Comparison of ENCODE assay signal across 19 cellular contexts in the genomic region with DNA sequence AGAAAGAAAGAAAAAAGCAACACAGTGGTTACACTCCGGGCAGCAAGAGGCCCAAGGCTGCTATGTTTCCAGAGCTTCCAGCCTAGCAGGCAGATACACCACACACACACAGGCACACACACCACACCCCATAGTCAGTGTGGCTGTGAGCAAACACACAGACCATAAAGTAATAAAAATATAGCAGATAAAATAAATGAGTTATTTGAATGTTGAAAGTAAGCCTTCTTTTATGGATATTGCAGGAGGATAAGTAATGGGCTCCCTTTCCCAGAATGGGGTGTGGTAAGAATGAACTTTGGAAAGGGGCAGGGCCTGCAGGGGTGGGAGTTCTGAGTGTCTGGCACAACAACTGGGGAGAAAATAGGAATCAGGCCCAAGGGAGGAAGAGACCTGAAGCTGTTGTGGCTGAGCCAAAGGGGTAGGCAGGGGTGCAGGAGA. TPM values are rescaled to one million over a fixed set of nuclear protein-coding genes. Genes with fewer than 3 reads are reported as not detected.
DNase-seq lines count a peak whose midpoint lies in the region; ATAC-seq and TF ChIP-seq lines count a peak whose summit lies in the region.
"Had no signal": no experiment of that assay in that cellular context is flagged by ENCODE, and none has a peak within 500 bp of the region (broad histone marks: within the 10 kb centered on the region; RNA-seq: fewer than 3 reads in every experiment).

No MANE protein-coding gene starts in this region.

- DNase-seq in GM03348 (ENCODE audit: low spot score) (peak; percentile 58), RWPE2 (ENCODE audit: low spot score) (no peak), left colon (peak; percentile 74 to 86), ACHN (no peak), cerebellar cortex (ENCODE audit: low spot score) (no peak), HPDE6-E6E7 (ENCODE audit: extremely low spot score) (no peak)
- DNase-seq: activated CD4-positive, CD25-positive, alpha-beta regulatory T cell treated with anti-CD3 and anti-CD28 coated beads, Interleukin-2, amount 50 U/mL, for 72 hours; left ventricle myocardium superior; NCI-H1105 treated with DMSO at 0.1 percent for 48 hours; NCI-H226; SHP77; T-helper 2 cell had no signal

- H3K36me3 ChIP-seq in RWPE2 (ENCODE audit: low read depth) (no peaks in the 10 kb centered on the region), rectal smooth muscle tissue (ENCODE audit: control insufficient read depth, insufficient read depth, low read length) (no peaks in the 10 kb centered on the region)

- TF ChIP-seq CTCF in RWPE2 (IDR thresholded peaks at IDR 0.05; ENCODE audit: poor library complexity, severe bottlenecking): no peak

- H3K27me3 ChIP-seq in RWPE2 (ENCODE audit: insufficient read depth, poor library complexity, severe bottlenecking) (no peaks in the 10 kb centered on the region), rectal smooth muscle tissue (ENCODE audit: control insufficient read depth, insufficient read depth, low read length) (no peaks in the 10 kb centered on the region)

- H3K4me3 ChIP-seq in RWPE2 (ENCODE audit: severe bottlenecking) (no peak overlapping the region), rectal smooth muscle tissue (ENCODE audit: low read length) (no peak overlapping the region)

- H3K4me1 ChIP-seq in RWPE2 (ENCODE audit: insufficient read depth, poor library complexity, severe bottlenecking) (peaks cover 16% of the 10 kb centered on the region), rectal smooth muscle tissue (ENCODE audit: control insufficient read depth, insufficient read depth, low read length) (no peaks in the 10 kb centered on the region)

- intact Hi-C loops in left colon (cut with DNase I, micrococcal nuclease): no loop called here

- in situ Hi-C loops in ACHN (cut with HindIII; ENCODE audit: low pct_ligation_motif_present, low pct_unique_long_range_greater_than_20kb, low sequenced_read_pairs): no loop called here

- H3K27ac ChIP-seq in RWPE2 (ENCODE audit: poor library complexity, severe bottlenecking) (peak overlapping the region; percentile 87), rectal smooth muscle tissue (ENCODE audit: low read depth, low read length) (peak overlapping the region; percentile 8)
- H3K27ac ChIP-seq: KMS-11 had no signal

- no peak for ATAC-seq in RWPE2 (ENCODE audit: low read depth)
- ATAC-seq in left colon: peak; percentile 68
- ATAC-seq in GM21576 (IDR thresholded peaks at IDR 0.05; ENCODE audit: unreplicated experiment): no peak
- ATAC-seq: left ventricle myocardium superior; stimulated activated memory B cell treated with anti-CD40 and anti-IgM and Interleukin-4, amounts not matched to agents 10 μg/mL and 1 μg/mL and 100 μg/mL, for 72 hours had no signal

- H3K9me3 ChIP-seq in RWPE2 (ENCODE audit: severe bottlenecking): no peaks in the 10 kb centered on the region

- no peak overlapping the region for H3K9ac ChIP-seq in rectal smooth muscle tissue (ENCODE audit: low read length)
- H3K9ac ChIP-seq: KMS-11 had no signal

RNA-seq across cellular contexts. Expression of a gene that starts 4.8 kb away (rescaled TPM):
- 100 to 1,000 TPM; 136 to 187 TPM for total RNA-seq in left colon

RNA-seq across cellular contexts. Expression of a gene that starts 8.4 kb away (rescaled TPM):
- 100 to 1,000 TPM; 237 to 279 TPM for total RNA-seq in left colon
- total RNA-seq: dermis microvascular lymphatic vessel endothelial cell, fibroblast of lung, left ventricle myocardium superior, neural crest cell had no signal

RNA-seq across cellular contexts. Expression of a gene that starts 24.7 kb away (rescaled TPM):
- 10 to 100 TPM; 24.9 to 26.0 TPM for total RNA-seq in left colon

Comparison
In these comparisons a context has a peak if more than half of its experiments do, and no peak if none do; other contexts are left out.
1. DNase-seq: peak in GM03348 (single experiment) and left colon (2 of 2); none in RWPE2 (single experiment), ACHN (single experiment), cerebellar cortex (single experiment) and HPDE6-E6E7 (single experiment).